ENCODE assay signal across 1 cellular context in the genomic region with DNA sequence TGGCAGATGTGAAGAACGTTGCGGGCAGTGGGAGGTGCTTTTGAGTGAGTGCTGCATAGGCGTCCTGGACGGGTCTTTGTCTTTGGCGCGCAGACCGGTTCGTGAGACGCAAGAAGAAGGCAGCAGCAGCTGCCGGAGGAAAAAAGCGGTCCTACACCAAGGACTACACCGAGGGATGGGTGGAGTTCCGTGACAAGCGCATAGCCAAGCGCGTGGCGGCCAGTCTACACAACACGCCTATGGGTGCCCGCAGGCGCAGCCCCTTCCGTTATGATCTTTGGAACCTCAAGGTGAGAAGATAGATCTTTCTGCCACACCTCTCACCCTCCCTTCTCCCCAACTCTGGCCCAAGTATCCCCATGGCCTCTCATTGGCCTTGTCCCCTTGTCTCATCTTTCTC.
TF ChIP-seq lines count a peak whose summit lies in the region.

No MANE protein-coding gene starts in this region.

TF ChIP-seq in IMR-90, 13 proteins besides CTCF, POLR2A, EP300 and RAD21 (continued from another document):
- TF ChIP-seq USF2 (IDR thresholded peaks at IDR 0.05; ENCODE audit: low read depth, low read length) (no peak), RCOR1 (IDR thresholded peaks at IDR 0.05; ENCODE audit: insufficient replicate concordance, low read length) (no peak), RFX5 (IDR thresholded peaks at IDR 0.05; ENCODE audit: low read depth, low read length) (no peak)
